Comparison of ENCODE assay signal across 12 cellular contexts in genomic region chr6:29827579-29828470, GRCh38. TPM values are rescaled to one million over a fixed set of nuclear protein-coding genes. Genes with fewer than 3 reads are reported as not detected.
DNase-seq lines count a peak whose midpoint lies in the region; ATAC-seq, FAIRE-seq and TF ChIP-seq lines count a peak whose summit lies in the region.
"Had no signal": no experiment of that assay in that cellular context is flagged by ENCODE, and none has a peak within 500 bp of the region (broad histone marks: within the 10 kb centered on the region; RNA-seq: fewer than 3 reads in every experiment).

Gene HLA-G (plus strand): TSS chr6:29827825. CDS start chr6:29827845, 20 bp downstream.

- no peak within 1 kb of the TSS for H3K27ac Mint-ChIP-seq in endothelial cell (ENCODE audit: unreplicated experiment)
- H3K27ac Mint-ChIP-seq: CD4-positive, CD25-positive, alpha-beta regulatory T cell had no signal

- peaks cover 50% of the 10 kb centered on the region for H3K27me3 ChIP-seq in mucosa of stomach (ENCODE audit: control insufficient read depth, insufficient read depth, low read length)

- no peaks in the 10 kb centered on the region for H3K9me3 ChIP-seq in mucosa of stomach (ENCODE audit: control insufficient read depth, low read length)

- 5% methylated on average over 75 of the region's 75 CpGs for WGBS in urinary bladder

- no peak for FAIRE-seq in urothelium cell line (lab: Jason Lieb, UNC)

- TF ChIP-seq CTCF in endothelial cell (IDR thresholded peaks at IDR 0.05; ENCODE audit: unreplicated experiment): no peak

- H3K4me3 ChIP-seq in mucosa of stomach (ENCODE audit: low read length) (no peak within 1 kb of the TSS), urinary bladder (ENCODE audit: low read depth, low read length) (peak within 1 kb of the TSS; percentile 29)

- no peaks in the 10 kb centered on the region for H3K36me3 ChIP-seq in mucosa of stomach (ENCODE audit: control insufficient read depth, insufficient read depth, low read length)
- no peaks in the 10 kb centered on the region for H3K36me3 ChIP-seq in urinary bladder (ENCODE audit: insufficient read depth)

- no peaks in the 10 kb centered on the region for H3K9me3 Mint-ChIP-seq in endothelial cell (ENCODE audit: unreplicated experiment)
- H3K9me3 Mint-ChIP-seq: CD4-positive, CD25-positive, alpha-beta regulatory T cell had no signal

- ATAC-seq in Right ventricle myocardium inferior (no peak), left ventricle myocardium superior (no peak), HG02970 (IDR thresholded peaks at IDR 0.05; ENCODE audit: low FRiP score, unreplicated experiment) (no peak)

- peak; percentile 59 for DNase-seq in Right ventricle myocardium inferior (ENCODE audit: missing footprints)
- no peak for DNase-seq in left ventricle myocardium superior
- DNase-seq in endothelial cell (ENCODE audit: low spot score): no peak
- DNase-seq in urothelium cell line (ENCODE audit: low spot score): no peak
- no peak for DNase-seq in NCI-H2029 treated with DMSO at 0.1 percent for 48 hours (lab: John Stamatoyannopoulos, UW)
- DNase-seq: Kasumi-1, SHP77 treated with DMSO at 0.1 percent for 48 hours had no signal

- no peak within 1 kb of the TSS for H3K27ac ChIP-seq in urinary bladder (ENCODE audit: low read depth)

- intact Hi-C loops in Right ventricle myocardium inferior (cut with DNase I): no loop called here
- intact Hi-C loops in left ventricle myocardium superior (cut with micrococcal nuclease): no loop called here

- H3K4me3 Mint-ChIP-seq in endothelial cell (ENCODE audit: unreplicated experiment): peak within 1 kb of the TSS; percentile 54

- H3K9ac ChIP-seq in mucosa of stomach (ENCODE audit: low read length): peak within 1 kb of the TSS; percentile 47

- peaks cover 5% of the 10 kb centered on the region for H3K4me1 Mint-ChIP-seq in endothelial cell (ENCODE audit: unreplicated experiment)

- peaks cover 10% of the 10 kb centered on the region for H3K27me3 Mint-ChIP-seq in endothelial cell (ENCODE audit: unreplicated experiment)

- H3K4me1 ChIP-seq in mucosa of stomach (ENCODE audit: control insufficient read depth, insufficient read depth, low read length) (peaks cover 7% of the 10 kb centered on the region), urinary bladder (ENCODE audit: insufficient read depth) (peaks cover 2% of the 10 kb centered on the region)

- H3K36me3 Mint-ChIP-seq in endothelial cell (ENCODE audit: low read depth, unreplicated experiment): peaks cover 7% of the 10 kb centered on the region

RNA-seq across cellular contexts. Expression of gene HLA-G, which starts in this region (rescaled TPM):
- total RNA-seq in Right ventricle myocardium inferior: not detected
- not detected for total RNA-seq in left ventricle myocardium superior
- 0.41 TPM for total RNA-seq in endothelial cell (ENCODE audit: unreplicated experiment)
- total RNA-seq in urinary bladder: not detected
- not detected for polyA plus RNA-seq in urinary bladder
- total RNA-seq: pulmonary artery endothelial cell had no signal

Comparison
In these comparisons a context has a peak if more than half of its experiments do, and no peak if none do; other contexts are left out.
1. Peak in DNase-seq in Right ventricle myocardium inferior; RNA of the gene not detected or under 1 TPM.